In the genomic region with DNA sequence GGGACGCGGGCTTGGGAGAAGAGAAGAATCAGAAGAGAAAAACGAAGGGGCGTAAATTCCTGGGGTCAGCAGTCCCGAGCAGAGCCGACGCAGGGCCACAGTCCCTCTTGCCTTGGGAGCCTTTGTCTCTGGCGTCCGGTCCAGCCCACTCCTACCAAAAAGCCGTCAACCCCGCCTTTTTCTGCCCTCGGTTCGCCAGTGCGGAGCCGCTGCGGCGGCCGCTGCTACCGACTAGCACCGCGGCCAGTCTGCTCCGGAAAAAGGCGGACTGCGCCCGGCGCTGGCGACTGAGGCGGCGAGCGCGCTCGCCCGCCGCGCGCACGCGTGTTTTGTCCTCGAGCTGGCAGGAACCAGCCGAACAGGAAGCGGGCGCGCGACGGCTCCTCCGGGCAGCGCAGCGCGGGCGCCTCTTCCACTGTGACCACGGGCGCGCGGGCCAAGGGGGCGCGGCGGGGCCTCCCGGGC, we compare ENCODE assay signal across 8 cellular contexts. TPM values are rescaled to one million over a fixed set of nuclear protein-coding genes. Genes with fewer than 3 reads are reported as not detected.
DNase-seq lines count a peak whose midpoint lies in the region; ATAC-seq and TF ChIP-seq lines count a peak whose summit lies in the region.

No MANE protein-coding gene starts in this region.

- H4K20me1 ChIP-seq in mammary epithelial cell (ENCODE audit: insufficient read depth, low read length), result peaks cover 38% of the 10 kb centered on the region

- H3K4me1 ChIP-seq in mammary epithelial cell (ENCODE audit: insufficient read depth, low read length), result peaks cover 40% of the 10 kb centered on the region
- peaks cover 0 to 57% (median 29%) of the 10 kb centered on the region in 4 donors for H3K4me1 ChIP-seq in tibial nerve

- peak overlapping the region; percentile 98 for H3K4me3 Mint-ChIP-seq in memory B cell

- WGBS in mammary epithelial cell (ENCODE audit: low coverage, missing lambda C conversion rate), result under 1% methylated on average over 42 of the region's 58 CpGs
- 0 to 1% methylated on average over 9 to 20 of the region's 58 CpGs for WGBS in tibial nerve, 2 donors

- BruUV-seq in mammary epithelial cell (replicated peaks; lab: Mats Ljungman, UMichigan), result no TSS peak

- H3K27ac Mint-ChIP-seq in memory B cell, result peak overlapping the region; percentile 96

- peaks cover 17% of the 10 kb centered on the region for H3K36me3 Mint-ChIP-seq in memory B cell

- H2AFZ ChIP-seq in mammary epithelial cell (ENCODE audit: low read depth, low read length), result peak overlapping the region; percentile 64

- peak; percentile 92 for DNase-seq in DMS53 (lab: John Stamatoyannopoulos, UW)
- DNase-seq in NCI-H2196 treated with DMSO at 0.1 percent for 48 hours (lab: John Stamatoyannopoulos, UW; ENCODE audit: unreplicated experiment), result peak; percentile 3
- DNase-seq in mammary epithelial cell, result peak; percentile 69
- DNase-seq in memory B cell (ENCODE audit: low spot score in 2 of 2), result no peak
- DNase-seq in tibial nerve (ENCODE audit: low spot score in 2 of 2), result no peak
- no peak for DNase-seq in GM13977 (ENCODE audit: low spot score)
- no peak for DNase-seq in kidney tubule cell (ENCODE audit: low spot score)

- ATAC-seq in GM21737 (IDR thresholded peaks at IDR 0.05; ENCODE audit: unreplicated experiment) (peak; percentile 17), memory B cell (ENCODE audit: low read depth) (no peak)

- H3K9ac ChIP-seq in mammary epithelial cell (ENCODE audit: insufficient read depth, low read length), result peak overlapping the region; percentile 92

- peak overlapping the region; percentile 81 for H3K4me2 ChIP-seq in mammary epithelial cell (ENCODE audit: insufficient read depth, low read depth, low read length)

- peak overlapping the region; percentile 74 to 98 (median 95) for H3K4me3 ChIP-seq in mammary epithelial cell (replicated peaks in 1 of 3; ENCODE audit: insufficient read depth in 1 of 3, low read depth in 2 of 3, low read length in 3 of 3)
- peak overlapping the region; percentile 78 to 97 (median 85) for H3K4me3 ChIP-seq in tibial nerve

- H3K4me1 Mint-ChIP-seq in memory B cell, result peaks cover 22% of the 10 kb centered on the region

- CTCF ChIA-PET in mammary epithelial cell (lab: Charles Lee; ENCODE audit: low non-redundant PET), result interaction anchor here (0.6 to 0.8 kb wide), 2 partner anchors 35 to 41 kb away, joined by 3 read pairs; no protein-coding TSS in a partner anchor

- no peaks in the 10 kb centered on the region for H3K9me3 ChIP-seq in mammary epithelial cell (replicated peaks; ENCODE audit: insufficient read depth, low read length)
- H3K9me3 ChIP-seq in tibial nerve, result no peaks in the 10 kb centered on the region

- no peak for TF ChIP-seq EP300 in tibial nerve (IDR thresholded peaks at IDR 0.05)

- peaks cover 91% of the 10 kb centered on the region for H3K79me2 ChIP-seq in mammary epithelial cell (ENCODE audit: insufficient read depth, low read length)

- intact Hi-C loops in mammary epithelial cell (cut with micrococcal nuclease), result loop anchor here (1.0 to 2.0 kb wide), 4 partner anchors 34 to 1023 kb away; no protein-coding TSS in a partner anchor

- in situ Hi-C loops in mammary epithelial cell (cut with MboI; ENCODE audit: low sequenced_read_pairs in 2 of 2), result loop anchor here (5.0 kb wide), 2 partner anchors 47 to 52 kb away; no protein-coding TSS in a partner anchor
- in situ Hi-C loops in GM13977 (cut with MboI; ENCODE audit: low pct_unique_long_range_greater_than_20kb, low sequenced_read_pairs, unreplicated experiment), result no loop called here

- H3K9me3 Mint-ChIP-seq in memory B cell, result no peaks in the 10 kb centered on the region

- dilution Hi-C loops in mammary epithelial cell (cut with HindIII; ENCODE audit: low sequenced_read_pairs), result loop anchor here (5.0 kb wide), 1 partner anchor 62 kb away; no protein-coding TSS in a partner anchor

- H3K36me3 ChIP-seq in mammary epithelial cell (ENCODE audit: insufficient read depth, low read length), result peaks cover 38% of the 10 kb centered on the region
- peaks cover under 1 to 17% (median 7%) of the 10 kb centered on the region in 3 donors for H3K36me3 ChIP-seq in tibial nerve

- H3K27me3 ChIP-seq in mammary epithelial cell (ENCODE audit: insufficient read depth, low read length) (no peaks in the 10 kb centered on the region), tibial nerve (no peaks in the 10 kb centered on the region)

- TF ChIP-seq POLR2A in tibial nerve (IDR thresholded peaks at IDR 0.05), result no peak

- H3K27me3 Mint-ChIP-seq in memory B cell, result no peaks in the 10 kb centered on the region

- H3K27ac ChIP-seq in mammary epithelial cell (ENCODE audit: insufficient read depth, low read depth, low read length) (peak overlapping the region; percentile 96), tibial nerve (peak overlapping the region; percentile 97 to 98 (median 98))

- TF ChIP-seq CTCF in mammary epithelial cell (conservative IDR thresholded peaks at IDR 0.05 in 1 of 2, IDR thresholded peaks at IDR 0.05 in 1 of 2; ENCODE audit: extremely low read depth in 1 of 2, insufficient read depth in 1 of 2, low read depth in 1 of 2, low read length in 2 of 2), result no peak
- peak in 1 of 5 experiments; percentile 14 for TF ChIP-seq CTCF in tibial nerve (IDR thresholded peaks at IDR 0.05)
- TF ChIP-seq CTCF in GM13977 (IDR thresholded peaks at IDR 0.05; ENCODE audit: extremely low read depth, insufficient read depth, missing control alignments), result no peak

RNA-seq across cellular contexts. Expression of gene HNRNPDL, which starts 0.5 kb away (rescaled TPM):
- total RNA-seq in mammary epithelial cell (100 to 1,000 TPM in 1 of 2 donors, 10 to 100 TPM in 1; 81.2 to 256 TPM), tibial nerve (100 to 1,000 TPM; 169 to 189 (median 176) TPM)
- 141 TPM for polyA plus RNA-seq in mammary epithelial cell
- 33.5 TPM for polyA minus RNA-seq in mammary epithelial cell

RNA-seq across cellular contexts. Expression of gene ENOPH1, which starts 0.6 kb away (rescaled TPM):
- total RNA-seq in mammary epithelial cell (10 to 100 TPM; 37.7 to 40.5 TPM), tibial nerve (10 to 100 TPM; 26.2 to 41.3 (median 30.7) TPM)
- polyA plus RNA-seq in mammary epithelial cell, result 16.5 TPM
- polyA minus RNA-seq in mammary epithelial cell, result 8.5 TPM

RNA-seq across cellular contexts. Expression of gene HNRNPD, which starts 56.0 kb away (rescaled TPM):
- total RNA-seq in mammary epithelial cell (100 to 1,000 TPM in 1 of 2 donors, 10 to 100 TPM in 1; 13.5 to 251 TPM), tibial nerve (10 to 100 TPM; 69.9 to 98.5 (median 91.2) TPM)
- 42.5 TPM for polyA plus RNA-seq in mammary epithelial cell
- polyA minus RNA-seq in mammary epithelial cell, result 32.3 TPM

Comparison
In these comparisons a context has a peak if more than half of its experiments do, and no peak if none do; other contexts are left out.
1. DNase-seq: peak in DMS53 (single experiment), NCI-H2196 treated with DMSO at 0.1 percent for 48 hours (single experiment) and mammary epithelial cell (single experiment); none in memory B cell (0 of 2), tibial nerve (0 of 2), GM13977 (single experiment) and kidney tubule cell (single experiment).